Comparison of ENCODE assay signal across 6 cellular contexts in the genomic region with DNA sequence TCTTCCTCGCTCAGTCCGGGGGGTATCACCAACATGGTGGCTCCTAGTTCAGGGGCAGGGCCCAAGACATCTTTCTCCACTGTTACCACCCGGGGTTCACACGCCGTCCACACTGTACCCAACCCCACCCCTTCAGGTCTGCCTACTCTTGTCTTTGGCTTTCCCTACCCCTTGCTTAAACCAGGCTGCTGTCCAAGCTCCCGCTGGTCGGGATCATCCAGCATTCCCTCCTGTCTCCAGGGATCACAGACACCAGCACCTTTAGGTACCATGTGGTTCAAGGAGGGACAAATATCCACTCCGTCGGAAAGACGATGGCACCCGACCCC. TPM values are rescaled to one million over a fixed set of nuclear protein-coding genes. Genes with fewer than 3 reads are reported as not detected.
DNase-seq lines count a peak whose midpoint lies in the region; ATAC-seq and TF ChIP-seq lines count a peak whose summit lies in the region.

No MANE protein-coding gene starts in this region.

- no peaks in the 10 kb centered on the region for H3K9me3 ChIP-seq in breast epithelium
- H3K9me3 ChIP-seq in neuron (ENCODE audit: low read length), result no peaks in the 10 kb centered on the region

- no peak for DNase-seq in breast epithelium (ENCODE audit: low spot score in 2 of 2)
- DNase-seq in NCI-H2081 (lab: John Stamatoyannopoulos, UW), result no peak
- DNase-seq in NCI-H2227 (lab: John Stamatoyannopoulos, UW; ENCODE audit: unreplicated experiment), result no peak

- peak overlapping the region; percentile 87 to 94 for H3K27ac ChIP-seq in breast epithelium

- peak overlapping the region; percentile 33 for H2AFZ ChIP-seq in neuron (ENCODE audit: low read depth, low read length)

- H3K4me3 ChIP-seq in breast epithelium (peak overlapping the region; percentile 78 to 94 (median 83)), neuron (ENCODE audit: low read length) (peak overlapping the region; percentile 86)

- TF ChIP-seq POLR2A in breast epithelium (IDR thresholded peaks at IDR 0.05), result no peak

- intact Hi-C loops in breast epithelium (cut with DNase I; ENCODE audit: low total_unique reads), result loop anchor here (10.0 kb wide), 1 partner anchor 264 kb away; no protein-coding TSS in a partner anchor

- no peak for TF ChIP-seq CTCF in breast epithelium (IDR thresholded peaks at IDR 0.05)

- H3K4me1 ChIP-seq in breast epithelium (peaks cover 0 to 7% of the 10 kb centered on the region in 2 donors), neuron (ENCODE audit: insufficient read depth, low read length) (peaks cover 18% of the 10 kb centered on the region)

- H3K36me3 ChIP-seq in breast epithelium (no peaks in the 10 kb centered on the region), neuron (ENCODE audit: insufficient read depth, low read length) (peaks cover 66% of the 10 kb centered on the region)

- ATAC-seq in HG03097 (IDR thresholded peaks at IDR 0.05; ENCODE audit: low FRiP score, unreplicated experiment) (peak; percentile 6), HG02938 (IDR thresholded peaks at IDR 0.05; ENCODE audit: unreplicated experiment) (no peak)

- H3K27me3 ChIP-seq in breast epithelium, result no peaks in the 10 kb centered on the region
- H3K27me3 ChIP-seq in neuron (ENCODE audit: insufficient read depth, low read length), result no peaks in the 10 kb centered on the region

RNA-seq across cellular contexts. Expression of a gene that starts 0.4 kb away (rescaled TPM):
- 10 to 100 TPM; 77.3 to 92.7 (median 90.1) TPM for total RNA-seq in breast epithelium

RNA-seq across cellular contexts. Expression of a gene that starts 0.6 kb away (rescaled TPM):
- total RNA-seq in breast epithelium, result 10 to 100 TPM; 30.7 to 46.5 (median 43.9) TPM

RNA-seq across cellular contexts. Expression of a gene that starts 12.5 kb away (rescaled TPM):
- total RNA-seq in breast epithelium, result 100 to 1,000 TPM in 2 of 3 donors, 10 to 100 TPM in 1; 36.3 to 177 (median 130) TPM

RNA-seq across cellular contexts. Expression of a gene that starts 13.6 kb away (rescaled TPM):
- total RNA-seq in breast epithelium, result 10 to 100 TPM; 12.0 to 28.4 (median 22.0) TPM

RNA-seq across cellular contexts. Expression of a gene that starts 23.5 kb away (rescaled TPM):
- total RNA-seq in breast epithelium, result 100 to 1,000 TPM in 2 of 3 donors, 1 to 10 TPM in 1; 7.2 to 275 (median 230) TPM
